In genomic region chr11:58574851-58575250, GRCh38 we compare ENCODE assay signal across 10 cellular contexts. TPM values are rescaled to one million over a fixed set of nuclear protein-coding genes. Genes with fewer than 3 reads are reported as not detected.
A peak's percentile ranks its signal among the peaks of the same experiment; 100 is the strongest.
DNase-seq lines count a peak whose midpoint lies in the region; ATAC-seq, FAIRE-seq and TF ChIP-seq lines count a peak whose summit lies in the region.
"Had no signal": no experiment of that assay in that cellular context is flagged by ENCODE, and none has a peak within 500 bp of the region (broad histone marks: within the 10 kb centered on the region; RNA-seq: fewer than 3 reads in every experiment).

No MANE protein-coding gene starts in this region.

- H3K4me3 ChIP-seq in liver (ENCODE audit: low read depth in 1 of 3, low read length in 3 of 3) (no peak overlapping the region), HepG2 (replicated peaks in 1 of 3; ENCODE audit: insufficient read depth in 1 of 3, low read depth in 2 of 3, low read length in 3 of 3) (no peak overlapping the region), adrenal gland (peak overlapping the region in 1 of 4 donors; percentile 29), right lobe of liver (peak overlapping the region in 1 of 3 donors; percentile 17), vagina (peak overlapping the region in 1 of 2 donors; percentile 10)
- H3K4me3 ChIP-seq: ovary had no signal

- in situ Hi-C loops in HepG2 (cut with HindIII; ENCODE audit: extremely low pct_ligation_motif_present, low pct_unique_long_range_greater_than_20kb), result no loop called here

- TF ChIP-seq CTCF in liver (IDR thresholded peaks at IDR 0.05; ENCODE audit: low read depth, low read length, missing input control) (no peak), HepG2 (CRISPR knock-in tag; IDR thresholded peaks at IDR 0.05) (no peak), adrenal gland (IDR thresholded peaks at IDR 0.05) (no peak), right lobe of liver (IDR thresholded peaks at IDR 0.05) (no peak), vagina (IDR thresholded peaks at IDR 0.05) (no peak)

- peaks cover 3% of the 10 kb centered on the region; the same call in 1 of the 2 replicates for H4K20me1 ChIP-seq in HepG2 (ENCODE audit: insufficient read depth, low read length)

- H3K36me3 ChIP-seq in liver (ENCODE audit: control insufficient read depth in 4 of 4, insufficient read depth in 3 of 4, low read depth in 1 of 4, low read length in 3 of 4) (peaks cover 0 to 2% (median 0%) of the 10 kb centered on the region in 4 donors), HepG2 (replicated peaks in 1 of 2; ENCODE audit: control insufficient read depth in 1 of 2, insufficient read depth in 2 of 2, low read length in 2 of 2) (no peaks in the 10 kb centered on the region), adrenal gland (replicated peaks in 1 of 2) (peaks cover 0 to 5% of the 10 kb centered on the region in 2 donors), right lobe of liver (peaks cover 0 to 2% (median 0%) of the 10 kb centered on the region in 4 donors), vagina (no peaks in the 10 kb centered on the region)
- H3K36me3 ChIP-seq: ovary had no signal

- TF ChIP-seq RAD21 in liver (IDR thresholded peaks at IDR 0.05) (no peak), HepG2 (CRISPR knock-in tag; IDR thresholded peaks at IDR 0.05) (no peak)

- H3K27me3 ChIP-seq in liver (ENCODE audit: control insufficient read depth in 4 of 4, insufficient read depth in 4 of 4, low read length in 3 of 4) (no peaks in the 10 kb centered on the region), HepG2 (ENCODE audit: control insufficient read depth in 1 of 2, insufficient read depth in 2 of 2, low read length in 2 of 2) (no peaks in the 10 kb centered on the region), adrenal gland (no peaks in the 10 kb centered on the region), right lobe of liver (no peaks in the 10 kb centered on the region), vagina (no peaks in the 10 kb centered on the region)
- H3K27me3 ChIP-seq: ovary had no signal

- H3K4me1 ChIP-seq in liver (ENCODE audit: control insufficient read depth in 4 of 4, insufficient read depth in 4 of 4, low read length in 3 of 4), result peaks cover 3 to 26% (median 19%) of the 10 kb centered on the region in 4 donors
- peaks cover 18% of the 10 kb centered on the region for H3K4me1 ChIP-seq in HepG2 (ENCODE audit: insufficient read depth, low read length)
- H3K4me1 ChIP-seq in adrenal gland (replicated peaks in 1 of 2), result peaks cover 10 to 47% of the 10 kb centered on the region in 2 donors
- H3K4me1 ChIP-seq in right lobe of liver, result peaks cover 0 to 26% (median 6%) of the 10 kb centered on the region in 4 donors
- H3K4me1 ChIP-seq in vagina, result peaks cover 49% of the 10 kb centered on the region

- H3K79me2 ChIP-seq in HepG2 (ENCODE audit: insufficient read depth, low read length), result peaks cover 9% of the 10 kb centered on the region

- no peak for TF ChIP-seq EP300 in HepG2 (IDR thresholded peaks at IDR 0.05; ENCODE audit: low read depth in 2 of 2, low read length in 2 of 2)
- no peak for TF ChIP-seq EP300 in HepG2 (CRISPR knock-in tag; IDR thresholded peaks at IDR 0.05; ENCODE audit: borderline replicate concordance)

- POLR2A ChIA-PET in HepG2 (lab: Yijun Ruan, JAX), result no interaction called here

- FAIRE-seq in HepG2 (lab: Jason Lieb, UNC) (no peak), H54 (lab: Jason Lieb, UNC) (no peak)

- no peaks in the 10 kb centered on the region for H3K9me3 ChIP-seq in liver (ENCODE audit: control insufficient read depth in 4 of 4, low read length in 3 of 4)
- H3K9me3 ChIP-seq in HepG2 (ENCODE audit: low read length), result no peaks in the 10 kb centered on the region
- H3K9me3 ChIP-seq in adrenal gland (replicated peaks in 1 of 3), result no peaks in the 10 kb centered on the region
- no peaks in the 10 kb centered on the region for H3K9me3 ChIP-seq in right lobe of liver
- H3K9me3 ChIP-seq in vagina, result no peaks in the 10 kb centered on the region
- H3K9me3 ChIP-seq: ovary had no signal

- H3K4me2 ChIP-seq in HepG2 (ENCODE audit: low read depth, low read length), result no peak overlapping the region

- intact Hi-C loops in HepG2 (cut with micrococcal nuclease; ENCODE audit: unreplicated experiment) (no loop called here), adrenal gland (cut with DNase I) (no loop called here), right lobe of liver (cut with DNase I) (no loop called here), vagina (cut with DNase I) (loop anchor here (5.0 kb wide), 2 partner anchors 567 to 1263 kb away; partner anchors contain the start of gene FAM111A)

- DNase-seq in HepG2 (ENCODE audit: low spot score) (no peak), adrenal gland (no peak), right lobe of liver (no peak), vagina (ENCODE audit: extremely low spot score in 2 of 2) (no peak), H54 (ENCODE audit: insufficient read length, low spot score) (no peak), A172 (ENCODE audit: low spot score) (no peak), OCI-M2 (lab: John Stamatoyannopoulos, UW; ENCODE audit: unreplicated experiment) (no peak)
- DNase-seq: NCI-H345, ovary had no signal

- no peak for TF ChIP-seq POLR2A in HepG2 (IDR thresholded peaks at IDR 0.05; ENCODE audit: insufficient read depth in 1 of 2, low read depth in 2 of 2, low read length in 2 of 2)
- TF ChIP-seq POLR2A in adrenal gland (IDR thresholded peaks at IDR 0.05), result no peak
- no peak for TF ChIP-seq POLR2A in right lobe of liver (IDR thresholded peaks at IDR 0.05)
- TF ChIP-seq POLR2A in vagina (IDR thresholded peaks at IDR 0.05), result no peak
- no peak for TF ChIP-seq POLR2A in H54 (IDR thresholded peaks at IDR 0.05; ENCODE audit: low read depth, low read length)

- ATAC-seq in HepG2 (no peak), right lobe of liver (no peak)

- BruUV-seq in HepG2 (replicated peaks; lab: Mats Ljungman, UMichigan), result no TSS peak

- H3K27ac ChIP-seq in liver (ENCODE audit: low read depth in 1 of 2, low read length in 2 of 2) (peak overlapping the region; percentile 64 to 69), HepG2 (ENCODE audit: extremely low read length, insufficient read depth, low read length) (no peak overlapping the region), adrenal gland (peak overlapping the region; percentile 6 to 76 (median 62)), right lobe of liver (peak overlapping the region in 2 of 3 donors; percentile 21 to 25), vagina (peak overlapping the region; percentile 70)
- H3K27ac ChIP-seq: ovary had no signal

- CTCF ChIA-PET in HepG2 (lab: Yijun Ruan, JAX; ENCODE audit: low intra/inter-chr PET ratio, low total read pairs), result no interaction called here

- H3K9ac ChIP-seq in liver (ENCODE audit: low read depth in 1 of 2, low read length in 2 of 2), result peak overlapping the region; percentile 5 to 28
- no peak overlapping the region for H3K9ac ChIP-seq in HepG2 (ENCODE audit: insufficient read depth, low read depth, low read length)

- no peak overlapping the region for H2AFZ ChIP-seq in HepG2 (ENCODE audit: low read length)

RNA-seq across cellular contexts. Expression of gene LPXN, which starts 0.8 kb away (rescaled TPM):
- 1 to 10 TPM; 4.7 to 6.2 TPM for total RNA-seq in liver
- polyA plus RNA-seq in liver, result 1 to 10 TPM; 3.7 to 4.7 TPM
- total RNA-seq in HepG2 (2016; rRNA removed; fragmentation: Illumina TruSeq; extraction: Trizol), result 0.90 and 1.7 TPM in 2 replicates
- 0.81 and 0.88 TPM in 2 replicates for total RNA-seq in HepG2 (2016; cell fraction: cytosol; rRNA removed; fragmentation: Illumina TruSeq; extraction: Trizol; ENCODE audit: low read depth)
- total RNA-seq in HepG2 (2016; cell fraction: insoluble cytoplasmic fraction; rRNA removed; fragmentation: Illumina TruSeq; extraction: Trizol), result 1.2 and 1.6 TPM in 2 replicates
- 1.00 and 1.0 TPM in 2 replicates for total RNA-seq in HepG2 (2016; cell fraction: membrane; rRNA removed; fragmentation: Illumina TruSeq; extraction: Trizol)
- 2.7 and 3.1 TPM in 2 replicates for total RNA-seq in HepG2 (2016; cell fraction: nucleus; rRNA removed; fragmentation: Illumina TruSeq; extraction: Trizol)
- polyA plus RNA-seq in HepG2 (2011; rRNA removed), result 3.5 and 4.5 TPM in 2 replicates
- 2.2 and 2.3 TPM in 2 replicates for polyA plus RNA-seq in HepG2 (2011; cell fraction: cytosol; rRNA removed)
- polyA plus RNA-seq in HepG2 (2011; cell fraction: nucleus; rRNA removed), result 8.0 and 10.5 TPM in 2 replicates
- 1.6 and 2.2 TPM in 2 replicates for polyA plus RNA-seq in HepG2 (2012)
- 0.48 and 0.66 TPM in 2 replicates for polyA plus RNA-seq in HepG2 (2016; cell fraction: cytosol; fragmentation: Illumina TruSeq; extraction: Trizol; ENCODE audit: low read depth)
- 1.7 TPM in 2 replicates for polyA plus RNA-seq in HepG2 (2016; cell fraction: insoluble cytoplasmic fraction; fragmentation: Illumina TruSeq; extraction: Trizol; ENCODE audit: low read depth)
- polyA plus RNA-seq in HepG2 (2016; cell fraction: membrane; fragmentation: Illumina TruSeq; extraction: Trizol; ENCODE audit: low read depth), result 1.1 and 1.2 TPM in 2 replicates
- polyA plus RNA-seq in HepG2 (2016; cell fraction: nucleus; fragmentation: Illumina TruSeq; extraction: Trizol; ENCODE audit: insufficient read depth, low read depth), result 5.5 and 6.2 TPM in 2 replicates
- polyA minus RNA-seq in HepG2 (2011; rRNA and poly(A)+ RNA removed; ENCODE audit: low replicate concordance), result 3.6 and 4.9 TPM in 2 replicates
- 0.79 and 1.2 TPM in 2 replicates for polyA minus RNA-seq in HepG2 (2011; cell fraction: cytosol; rRNA and poly(A)+ RNA removed)
- polyA minus RNA-seq in HepG2 (2011; cell fraction: nucleus; rRNA and poly(A)+ RNA removed), result 5.9 and 9.4 TPM in 2 replicates
- 10 to 100 TPM in 4 of 8 donors, 1 to 10 TPM in 4; 3.1 to 15.1 (median 10.2) TPM for total RNA-seq in adrenal gland
- 10 to 100 TPM in 2 of 3 donors, 1 to 10 TPM in 1; 9.5 to 24.5 (median 11.3) TPM for polyA plus RNA-seq in adrenal gland
- total RNA-seq in right lobe of liver, result 1 to 10 TPM; 3.9 to 8.4 (median 5.5) TPM
- total RNA-seq in vagina, result 24.3 TPM
- 0.84 and 1.8 TPM in 2 replicates for total RNA-seq in A172 (2014; rRNA removed; shearing (Covaris generic))

RNA-seq across cellular contexts. Expression of gene ZFP91, which starts 4.0 kb away (rescaled TPM):
- 10 to 100 TPM; 25.5 to 27.8 TPM for total RNA-seq in liver
- polyA plus RNA-seq in liver, result 10 to 100 TPM in 1 of 2 donors, 1 to 10 TPM in 1; 8.9 to 14.4 TPM
- total RNA-seq in HepG2 (2016; rRNA removed; fragmentation: Illumina TruSeq; extraction: Trizol), result 38.6 and 48.5 TPM in 2 replicates
- total RNA-seq in HepG2 (2016; cell fraction: cytosol; rRNA removed; fragmentation: Illumina TruSeq; extraction: Trizol; ENCODE audit: low read depth), result 4.6 and 4.8 TPM in 2 replicates
- 38.4 and 45.8 TPM in 2 replicates for total RNA-seq in HepG2 (2016; cell fraction: insoluble cytoplasmic fraction; rRNA removed; fragmentation: Illumina TruSeq; extraction: Trizol)
- 26.4 and 28.6 TPM in 2 replicates for total RNA-seq in HepG2 (2016; cell fraction: membrane; rRNA removed; fragmentation: Illumina TruSeq; extraction: Trizol)
- total RNA-seq in HepG2 (2016; cell fraction: nucleus; rRNA removed; fragmentation: Illumina TruSeq; extraction: Trizol), result 39.6 and 42.4 TPM in 2 replicates
- 10.9 and 13.5 TPM in 2 replicates for polyA plus RNA-seq in HepG2 (2011; rRNA removed)
- polyA plus RNA-seq in HepG2 (2011; cell fraction: cytosol; rRNA removed), result 6.3 and 10.1 TPM in 2 replicates
- polyA plus RNA-seq in HepG2 (2011; cell fraction: nucleus; rRNA removed), result 9.4 and 11.5 TPM in 2 replicates
- 14.2 and 16.4 TPM in 2 replicates for polyA plus RNA-seq in HepG2 (2012)
- 2.6 and 2.8 TPM in 2 replicates for polyA plus RNA-seq in HepG2 (2016; cell fraction: cytosol; fragmentation: Illumina TruSeq; extraction: Trizol; ENCODE audit: low read depth)
- polyA plus RNA-seq in HepG2 (2016; cell fraction: insoluble cytoplasmic fraction; fragmentation: Illumina TruSeq; extraction: Trizol; ENCODE audit: low read depth), result 39.1 and 39.4 TPM in 2 replicates
- polyA plus RNA-seq in HepG2 (2016; cell fraction: membrane; fragmentation: Illumina TruSeq; extraction: Trizol; ENCODE audit: low read depth), result 12.9 and 14.8 TPM in 2 replicates
- polyA plus RNA-seq in HepG2 (2016; cell fraction: nucleus; fragmentation: Illumina TruSeq; extraction: Trizol; ENCODE audit: insufficient read depth, low read depth), result 42.3 and 45.0 TPM in 2 replicates
- 11.3 and 31.2 TPM in 2 replicates for polyA minus RNA-seq in HepG2 (2011; rRNA and poly(A)+ RNA removed; ENCODE audit: low replicate concordance)
- 12.8 and 13.7 TPM in 2 replicates for polyA minus RNA-seq in HepG2 (2011; cell fraction: cytosol; rRNA and poly(A)+ RNA removed)
- 38.5 and 43.5 TPM in 2 replicates for polyA minus RNA-seq in HepG2 (2011; cell fraction: nucleus; rRNA and poly(A)+ RNA removed)
- 10 to 100 TPM; 39.4 to 54.2 (median 49.5) TPM for total RNA-seq in adrenal gland
- 10 to 100 TPM in 2 of 3 donors, 1 to 10 TPM in 1; 6.6 to 58.1 (median 13.8) TPM for polyA plus RNA-seq in adrenal gland
- 10 to 100 TPM; 19.5 to 27.0 (median 24.3) TPM for total RNA-seq in right lobe of liver
- 35.4 TPM for total RNA-seq in vagina
- 49.2 and 60.5 TPM in 2 replicates for total RNA-seq in A172 (2014; rRNA removed; shearing (Covaris generic))

RNA-seq across cellular contexts. Expression of gene CNTF, which starts 47.6 kb away (rescaled TPM):
- 1 to 10 TPM; 1.1 to 3.8 TPM for total RNA-seq in liver
- under 1 TPM; 0.18 to 0.25 TPM for polyA plus RNA-seq in liver
- total RNA-seq in HepG2 (2016; rRNA removed; fragmentation: Illumina TruSeq; extraction: Trizol), result 1.5 and 2.3 TPM in 2 replicates
- not detected in 2 replicates for total RNA-seq in HepG2 (2016; cell fraction: cytosol; rRNA removed; fragmentation: Illumina TruSeq; extraction: Trizol; ENCODE audit: low read depth)
- total RNA-seq in HepG2 (2016; cell fraction: insoluble cytoplasmic fraction; rRNA removed; fragmentation: Illumina TruSeq; extraction: Trizol), result 1.2 and 3.0 TPM in 2 replicates
- total RNA-seq in HepG2 (2016; cell fraction: membrane; rRNA removed; fragmentation: Illumina TruSeq; extraction: Trizol), result 0.59 and 0.71 TPM in 2 replicates
- total RNA-seq in HepG2 (2016; cell fraction: nucleus; rRNA removed; fragmentation: Illumina TruSeq; extraction: Trizol), result 9.6 and 10.8 TPM in 2 replicates
- 0.47 and 0.51 TPM in 2 replicates for polyA plus RNA-seq in HepG2 (2011; rRNA removed)
- polyA plus RNA-seq in HepG2 (2011; cell fraction: cytosol; rRNA removed), result 0.07 and 0.14 TPM in 2 replicates
- 2.1 and 2.4 TPM in 2 replicates for polyA plus RNA-seq in HepG2 (2011; cell fraction: nucleus; rRNA removed)
- polyA plus RNA-seq in HepG2 (2012), result 0.43 and 0.69 TPM in 2 replicates
- 0.10 and 0.24 TPM in 2 replicates for polyA plus RNA-seq in HepG2 (2016; cell fraction: cytosol; fragmentation: Illumina TruSeq; extraction: Trizol; ENCODE audit: low read depth)
- polyA plus RNA-seq in HepG2 (2016; cell fraction: insoluble cytoplasmic fraction; fragmentation: Illumina TruSeq; extraction: Trizol; ENCODE audit: low read depth), result 0.83 and 1.1 TPM in 2 replicates
- 0.34 and 0.45 TPM in 2 replicates for polyA plus RNA-seq in HepG2 (2016; cell fraction: membrane; fragmentation: Illumina TruSeq; extraction: Trizol; ENCODE audit: low read depth)
- polyA plus RNA-seq in HepG2 (2016; cell fraction: nucleus; fragmentation: Illumina TruSeq; extraction: Trizol; ENCODE audit: insufficient read depth, low read depth), result 4.5 and 5.7 TPM in 2 replicates
- polyA minus RNA-seq in HepG2 (2011; rRNA and poly(A)+ RNA removed; ENCODE audit: low replicate concordance), result 3.9 and 7.2 TPM in 2 replicates
- not detected in 2 replicates for polyA minus RNA-seq in HepG2 (2011; cell fraction: cytosol; rRNA and poly(A)+ RNA removed)
- polyA minus RNA-seq in HepG2 (2011; cell fraction: nucleus; rRNA and poly(A)+ RNA removed), result 26.9 and 30.3 TPM in 2 replicates
- 1 to 10 TPM in 3 of 8 donors, under 1 TPM in 5; 0.39 to 3.0 (median 0.84) TPM for total RNA-seq in adrenal gland
- polyA plus RNA-seq in adrenal gland, result 1 to 10 TPM in 1 of 3 donors, under 1 TPM in 2; 0.16 to 1.1 (median 0.24) TPM
- total RNA-seq in right lobe of liver, result under 1 TPM; 0.37 to 0.87 (median 0.72) TPM
- total RNA-seq in vagina, result not detected
- total RNA-seq in A172 (2014; rRNA removed; shearing (Covaris generic)), result 0.07 and 0.41 TPM in 2 replicates
